16 cellular contexts compared by ENCODE assay signal in genomic region chr14:103633391-103633790, GRCh38. TPM values are rescaled to one million over a fixed set of nuclear protein-coding genes. Genes with fewer than 3 reads are reported as not detected.
A peak's percentile ranks its signal among the peaks of the same experiment; 100 is the strongest.
DNase-seq lines count a peak whose midpoint lies in the region; ATAC-seq and TF ChIP-seq lines count a peak whose summit lies in the region.
"Had no signal": no experiment of that assay in that cellular context is flagged by ENCODE, and none has a peak within 500 bp of the region (broad histone marks: within the 10 kb centered on the region; RNA-seq: fewer than 3 reads in every experiment).

No MANE protein-coding gene starts in this region.

- H3K36me3 Mint-ChIP-seq in activated CD8-positive, alpha-beta memory T cell treated with anti-CD3 and anti-CD28 coated beads, Interleukin-2, amount 10 ng/mL, durations not matched to agents 7 days and 5 days: peaks cover 21% of the 10 kb centered on the region
- peaks cover 1% of the 10 kb centered on the region for H3K36me3 Mint-ChIP-seq in IgD-negative memory B cell
- H3K36me3 Mint-ChIP-seq in chondrocyte (ENCODE audit: low read depth): peaks cover 9% of the 10 kb centered on the region
- peaks cover 5% of the 10 kb centered on the region for H3K36me3 Mint-ChIP-seq in osteocyte (ENCODE audit: unreplicated experiment)

- ATAC-seq in activated CD8-positive, alpha-beta memory T cell treated with anti-CD3 and anti-CD28 coated beads, Interleukin-2, amount 10 ng/mL, durations not matched to agents 7 days and 5 days: no peak
- ATAC-seq: esophagus mucosa, left ventricle myocardium superior, Panc1 had no signal

- CTCF ChIA-PET in activated CD8-positive, alpha-beta memory T cell treated with anti-CD3 and anti-CD28 coated beads, Interleukin-2, amount 10 ng/mL, durations not matched to agents 7 days and 5 days (lab: Charles Lee): interaction anchor here (0.5 kb wide), 1 partner anchor 57 kb away, joined by 3 read pairs; no protein-coding TSS in a partner anchor

- no peak for TF ChIP-seq CTCF in chondrocyte (IDR thresholded peaks at IDR 0.05)
- no peak for TF ChIP-seq CTCF in osteocyte (IDR thresholded peaks at IDR 0.05)

- no peak overlapping the region for H3K4me3 Mint-ChIP-seq in activated CD8-positive, alpha-beta memory T cell treated with anti-CD3 and anti-CD28 coated beads, Interleukin-2, amount 10 ng/mL, durations not matched to agents 7 days and 5 days
- H3K4me3 Mint-ChIP-seq in IgD-negative memory B cell (peak overlapping the region in 3 of 4 donors; percentile 5 to 75 (median 74)), chondrocyte (ENCODE audit: unreplicated experiment) (no peak overlapping the region), osteocyte (ENCODE audit: unreplicated experiment) (no peak overlapping the region)
- H3K4me3 Mint-ChIP-seq: activated CD4-positive, alpha-beta T cell treated with anti-CD3 and anti-CD28 coated beads, Interleukin-2, amount 10 ng/mL, durations not matched to agents 7 days and 5 days had no signal

- peaks cover 55% of the 10 kb centered on the region for H3K4me1 Mint-ChIP-seq in activated CD8-positive, alpha-beta memory T cell treated with anti-CD3 and anti-CD28 coated beads, Interleukin-2, amount 10 ng/mL, durations not matched to agents 7 days and 5 days
- H3K4me1 Mint-ChIP-seq in IgD-negative memory B cell: peaks cover 37 to 47% (median 39%) of the 10 kb centered on the region in 3 donors
- peaks cover 50% of the 10 kb centered on the region for H3K4me1 Mint-ChIP-seq in chondrocyte (ENCODE audit: low read depth)
- peaks cover 52% of the 10 kb centered on the region for H3K4me1 Mint-ChIP-seq in osteocyte (ENCODE audit: unreplicated experiment)

- no peak for DNase-seq in activated CD8-positive, alpha-beta memory T cell treated with anti-CD3 and anti-CD28 coated beads, Interleukin-2, amount 10 ng/mL, durations not matched to agents 7 days and 5 days
- no peak for DNase-seq in activated CD8-positive, alpha-beta memory T cell treated with anti-CD3 and anti-CD28 coated beads, Interleukin-2, amount 50 U/mL, for 48 hours
- DNase-seq in chondrocyte (ENCODE audit: low spot score): no peak
- no peak for DNase-seq in osteocyte (ENCODE audit: extremely low spot score, unreplicated experiment)
- DNase-seq in NCI-H748 treated with DMSO at 0.1 percent for 48 hours (lab: John Stamatoyannopoulos, UW): no peak
- no peak for DNase-seq in NCI-H774 (lab: John Stamatoyannopoulos, UW)
- DNase-seq in OCI-M1 (lab: John Stamatoyannopoulos, UW): no peak
- DNase-seq: activated CD4-positive, alpha-beta T cell treated with anti-CD3 and anti-CD28 coated beads, Interleukin-2, amount 10 ng/mL, durations not matched to agents 7 days and 5 days; DMS 273 treated with DMSO at 0.1 percent for 48 hours; dorsolateral prefrontal cortex; left ventricle myocardium superior; NCI-H1417 treated with DMSO at 0.1 percent for 48 hours; stimulated activated CD8-positive, alpha-beta memory T cell treated with anti-CD3 and anti-CD28 coated beads, Interleukin-4, amount 100 ng/mL, for 48 hours had no signal

- H3K27me3 Mint-ChIP-seq in activated CD8-positive, alpha-beta memory T cell treated with anti-CD3 and anti-CD28 coated beads, Interleukin-2, amount 10 ng/mL, durations not matched to agents 7 days and 5 days: no peaks in the 10 kb centered on the region
- H3K27me3 Mint-ChIP-seq in IgD-negative memory B cell: no peaks in the 10 kb centered on the region
- no peaks in the 10 kb centered on the region for H3K27me3 Mint-ChIP-seq in chondrocyte (ENCODE audit: low read depth)
- no peaks in the 10 kb centered on the region for H3K27me3 Mint-ChIP-seq in osteocyte (ENCODE audit: unreplicated experiment)
- H3K27me3 Mint-ChIP-seq: activated CD4-positive, alpha-beta T cell treated with anti-CD3 and anti-CD28 coated beads, Interleukin-2, amount 10 ng/mL, durations not matched to agents 7 days and 5 days had no signal

- H3K27ac Mint-ChIP-seq in activated CD8-positive, alpha-beta memory T cell treated with anti-CD3 and anti-CD28 coated beads, Interleukin-2, amount 10 ng/mL, durations not matched to agents 7 days and 5 days: peak overlapping the region; percentile 37
- no peak overlapping the region for H3K27ac Mint-ChIP-seq in IgD-negative memory B cell
- peak overlapping the region; percentile 22 for H3K27ac Mint-ChIP-seq in chondrocyte (ENCODE audit: unreplicated experiment)
- H3K27ac Mint-ChIP-seq in osteocyte (ENCODE audit: unreplicated experiment): peak overlapping the region; percentile 41
- H3K27ac Mint-ChIP-seq: activated CD4-positive, alpha-beta T cell treated with anti-CD3 and anti-CD28 coated beads, Interleukin-2, amount 10 ng/mL, durations not matched to agents 7 days and 5 days had no signal

- H3K9me3 Mint-ChIP-seq in activated CD8-positive, alpha-beta memory T cell treated with anti-CD3 and anti-CD28 coated beads, Interleukin-2, amount 10 ng/mL, durations not matched to agents 7 days and 5 days (ENCODE audit: low read depth): no peaks in the 10 kb centered on the region
- H3K9me3 Mint-ChIP-seq in IgD-negative memory B cell (no peaks in the 10 kb centered on the region), chondrocyte (ENCODE audit: low read depth) (no peaks in the 10 kb centered on the region), osteocyte (ENCODE audit: unreplicated experiment) (no peaks in the 10 kb centered on the region)
- H3K9me3 Mint-ChIP-seq: activated CD4-positive, alpha-beta T cell treated with anti-CD3 and anti-CD28 coated beads, Interleukin-2, amount 10 ng/mL, durations not matched to agents 7 days and 5 days had no signal

RNA-seq across cellular contexts. Expression of gene KLC1, which starts 4.4 kb away (rescaled TPM):
- 100 to 1,000 TPM; 171 to 206 TPM for total RNA-seq in activated CD8-positive, alpha-beta memory T cell treated with anti-CD3 and anti-CD28 coated beads, Interleukin-2, amount 10 ng/mL, durations not matched to agents 7 days and 5 days
- polyA plus RNA-seq in IgD-negative memory B cell: 80.2 TPM
- total RNA-seq in chondrocyte (188 to 226 TPM (median 190 TPM) in 3 replicates), osteocyte (186 and 211 TPM in 2 replicates)

Comparison
In these comparisons a context has a peak if more than half of its experiments do, and no peak if none do; other contexts are left out.
1. H3K27ac Mint-ChIP-seq: peak in activated CD8-positive, alpha-beta memory T cell treated with anti-CD3 and anti-CD28 coated beads, Interleukin-2, amount 10 ng/mL, durations not matched to agents 7 days and 5 days (single experiment), chondrocyte (single experiment) and osteocyte (single experiment); none in IgD-negative memory B cell (0 of 3).
2. H3K4me3 Mint-ChIP-seq: peak in IgD-negative memory B cell (3 of 4); none in activated CD8-positive, alpha-beta memory T cell treated with anti-CD3 and anti-CD28 coated beads, Interleukin-2, amount 10 ng/mL, durations not matched to agents 7 days and 5 days (single experiment), chondrocyte (single experiment) and osteocyte (single experiment).